Comparison of ENCODE assay signal across 24 cellular contexts in the genomic region with DNA sequence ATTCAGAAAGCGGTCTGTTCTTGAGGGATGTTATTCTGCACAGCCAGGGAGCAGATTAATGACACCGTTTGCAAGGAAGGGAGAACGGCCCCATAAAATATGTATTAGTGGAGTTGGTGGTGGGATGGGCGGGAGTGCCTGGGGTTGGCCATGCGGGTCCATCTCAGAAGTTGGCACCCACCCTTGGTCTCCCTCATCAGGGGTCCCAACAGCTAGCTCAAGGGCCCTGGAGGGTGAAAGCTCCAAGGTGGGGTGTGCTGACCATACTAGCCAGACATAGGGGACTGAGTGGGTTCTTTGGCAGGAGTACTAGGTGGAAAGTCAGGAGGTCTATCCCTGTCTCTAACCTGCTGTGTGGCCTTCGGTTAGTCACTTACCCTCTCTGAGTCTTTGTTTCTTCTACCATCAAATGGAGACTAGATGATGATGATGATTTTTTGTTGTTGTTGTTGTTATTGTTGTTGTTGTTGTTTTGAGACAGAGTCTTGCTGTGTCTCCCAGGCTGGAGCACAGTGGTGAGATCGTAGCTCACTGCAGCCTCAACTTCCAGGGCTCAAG.
"Had no signal": no experiment of that assay in that cellular context is flagged by ENCODE, and none has a peak within 500 bp of the region (broad histone marks: within the 10 kb centered on the region; RNA-seq: fewer than 3 reads in every experiment).

No MANE protein-coding gene starts in this region.

- FAIRE-seq: RCC 7860 had no signal

- DNase-seq: IMR-90, Karpas-422, KG1, MG63, NCI-H1092, NCI-H1105 treated with DMSO at 0.1 percent for 48 hours, NCI-H1417 treated with DMSO at 0.1 percent for 48 hours, NCI-H146, NCI-H187, NCI-H2029, NCI-H2081 treated with DMSO at 0.1 percent for 48 hours, NCI-H2171, NCI-H226, NCI-H446, NCI-H510A, NCI-H524 treated with DMSO at 0.1 percent for 48 hours, NCI-H69, NCI-H774, Right ventricle myocardium superior, RPMI8226, SIG-M5 had no signal

- H3K4me3 ChIP-seq: MG63, SJSA1, SK-N-MC had no signal

- H3K27ac ChIP-seq: SJSA1, SK-N-MC had no signal

- H3K36me3 ChIP-seq: MG63, SJSA1 had no signal

- H3K27me3 ChIP-seq: MG63, SJSA1 had no signal

- H3K9me3 ChIP-seq: MG63, SJSA1 had no signal

- H3K4me1 ChIP-seq: SJSA1 had no signal
